In genomic region chr1:109657970-109658369, GRCh38 we compare ENCODE assay signal across 1 cellular context.
TF ChIP-seq lines count a peak whose summit lies in the region.

No MANE protein-coding gene starts in this region.

TF ChIP-seq in WTC11, 78 proteins besides CTCF, POLR2A, EP300 and RAD21 (continued from another document):
- TF ChIP-seq ETV6 (CRISPR knock-in tag; IDR thresholded peaks at IDR 0.05) = no peak
- no peak for TF ChIP-seq TEAD4 (CRISPR knock-in tag; IDR thresholded peaks at IDR 0.05)
- no peak for TF ChIP-seq GRHL2 (CRISPR knock-in tag; IDR thresholded peaks at IDR 0.05; ENCODE audit: insufficient replicate concordance, severe bottlenecking)
- TF ChIP-seq MYBL2 (CRISPR knock-in tag; IDR thresholded peaks at IDR 0.05) = no peak
- TF ChIP-seq NR3C1 (CRISPR knock-in tag; conservative IDR thresholded peaks at IDR 0.05; ENCODE audit: low read depth) = no peak
- TF ChIP-seq RELA (CRISPR knock-in tag; IDR thresholded peaks at IDR 0.05; ENCODE audit: borderline replicate concordance) = no peak
- TF ChIP-seq ZNF317 (CRISPR knock-in tag; IDR thresholded peaks at IDR 0.05; ENCODE audit: borderline replicate concordance, low read depth) = no peak
- TF ChIP-seq KAT7 (CRISPR knock-in tag; IDR thresholded peaks at IDR 0.05; ENCODE audit: borderline replicate concordance) = no peak
- no peak for TF ChIP-seq SMAD3 (CRISPR knock-in tag; IDR thresholded peaks at IDR 0.05; ENCODE audit: borderline replicate concordance)
- TF ChIP-seq CREB1 (CRISPR knock-in tag; IDR thresholded peaks at IDR 0.05) = no peak
- no peak for TF ChIP-seq TEAD1 (CRISPR knock-in tag; IDR thresholded peaks at IDR 0.05)
- TF ChIP-seq NFYB (CRISPR knock-in tag; conservative IDR thresholded peaks at IDR 0.05; ENCODE audit: low read depth) = no peak
